Comparison of ENCODE assay signal across 2 cellular contexts in the genomic region with DNA sequence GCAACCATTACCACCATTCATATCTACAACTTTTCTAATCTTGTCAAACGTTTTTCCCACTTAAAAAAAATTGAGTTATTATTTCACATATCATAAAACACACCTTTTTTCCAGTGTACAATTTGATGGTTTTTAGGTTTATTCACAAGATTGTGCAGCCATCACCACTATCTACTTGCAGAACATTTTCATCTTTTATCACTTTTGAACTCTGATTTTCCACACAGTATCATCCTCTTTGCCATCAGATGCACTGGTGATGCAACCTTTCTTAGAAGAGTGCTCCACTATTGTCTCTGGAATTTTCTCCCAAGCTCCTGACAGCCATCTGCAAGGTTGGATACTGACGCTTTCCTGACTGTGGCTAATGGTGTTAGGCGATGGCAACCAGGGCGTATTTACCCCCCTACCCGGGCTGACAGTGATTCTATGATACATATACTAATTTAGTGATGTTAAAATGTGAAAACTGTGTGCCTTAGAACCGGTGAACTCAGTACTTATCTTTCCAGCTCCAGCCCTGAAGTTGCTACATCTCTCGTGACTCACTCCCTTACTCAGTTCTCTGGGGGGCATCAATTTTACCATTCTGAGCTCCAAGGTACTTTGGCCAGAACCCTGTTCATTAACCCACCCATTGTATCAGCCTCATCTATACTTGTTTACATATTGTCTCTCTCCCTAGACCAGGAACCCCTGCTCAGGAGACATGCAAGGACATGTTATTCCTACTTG.
TF ChIP-seq lines count a peak whose summit lies in the region.

No MANE protein-coding gene starts in this region.

TF ChIP-seq in IMR-90, 13 proteins besides CTCF, POLR2A, EP300 and RAD21:
- peak; percentile 79 for TF ChIP-seq CEBPB (IDR thresholded peaks at IDR 0.05; ENCODE audit: low read depth, low read length)
- TF ChIP-seq MAFK (IDR thresholded peaks at IDR 0.05; ENCODE audit: low read depth, low read length): no peak
- TF ChIP-seq FOS (IDR thresholded peaks at IDR 0.05; ENCODE audit: low read depth, low read length): peak; percentile 40; the same call in 1 of the 2 replicates

TF ChIP-seq in H1, 55 proteins besides CTCF, POLR2A, EP300 and RAD21:
- TF ChIP-seq KDM5A (IDR thresholded peaks at IDR 0.05; ENCODE audit: low read length): no peak
- TF ChIP-seq CEBPB (IDR thresholded peaks at IDR 0.05; ENCODE audit: low read depth, low read length): peak; percentile 33; the same call in 1 of the 2 replicates
